26 cellular contexts compared by ENCODE assay signal in the genomic region with DNA sequence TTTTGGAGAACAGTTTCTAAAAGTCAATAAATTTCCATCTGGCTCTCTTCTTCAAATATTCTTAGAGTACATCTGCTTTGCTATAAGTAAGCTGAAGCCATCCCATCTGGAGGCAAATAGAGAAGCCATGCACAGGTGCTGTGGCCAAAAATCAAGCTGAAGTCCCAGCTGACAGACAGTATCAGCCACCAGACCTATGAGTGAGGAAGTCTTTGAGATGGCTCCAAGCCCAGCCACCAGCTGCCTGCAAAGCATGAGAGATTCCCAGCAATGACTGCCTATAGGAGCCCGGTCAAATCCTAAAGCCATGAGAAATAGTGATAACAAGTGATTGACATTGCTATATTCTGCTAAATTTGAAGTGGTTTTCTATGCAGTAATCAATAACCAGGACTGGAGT. TPM values are rescaled to one million over a fixed set of nuclear protein-coding genes. Genes with fewer than 3 reads are reported as not detected.
"Had no signal": no experiment of that assay in that cellular context is flagged by ENCODE, and none has a peak within 500 bp of the region (broad histone marks: within the 10 kb centered on the region; RNA-seq: fewer than 3 reads in every experiment).

No MANE protein-coding gene starts in this region.

- H3K4me3 ChIP-seq: K562, Peyer's patch, SJSA1, SK-N-MC had no signal

- H3K9me3 ChIP-seq: Peyer's patch, SJSA1 had no signal

- ATAC-seq: K562, PC-3 had no signal

- H3K4me1 ChIP-seq: Peyer's patch, SJSA1 had no signal

- H3K36me3 Mint-ChIP-seq: IgD-negative memory B cell had no signal

- H3K27ac Mint-ChIP-seq: IgD-negative memory B cell had no signal

- H3K4me2 ChIP-seq: KMS-11 had no signal

- DNase-seq: Kasumi-1; MM.1S; NCI-H1092 treated with DMSO at 0.1 percent for 48 hours; NCI-H1436; NCI-H187; NCI-H2029; NCI-H2081 treated with DMSO at 0.1 percent for 48 hours; NCI-H345; NCI-H446 treated with DMSO at 0.1 percent for 48 hours; NCI-H510A treated with DMSO at 0.1 percent for 48 hours; NCI-H82; NK-92 treated with Interleukin-12 subunit alpha and Interleukin-12 subunit beta, amount 100 ng/mL, for 24 hours; PC-3; Peyer's patch; Right ventricle myocardium superior; SIG-M5 had no signal

- H3K27me3 ChIP-seq: Peyer's patch had no signal

- H3K4me3 Mint-ChIP-seq: IgD-negative memory B cell had no signal

- H3K36me3 ChIP-seq: Peyer's patch, SJSA1 had no signal

- H3K27ac ChIP-seq: HL-60, KMS-11, Peyer's patch, SJSA1, SK-N-MC had no signal

RNA-seq across cellular contexts. Expression of a gene that starts 21.8 kb away (rescaled TPM):
- total RNA-seq: K562; M059J; OCI-LY7; PC-3; Peyer's patch; Right ventricle myocardium superior; RPMI7951; SJSA1; T-helper 1 cell treated with Interleukin-12 subunit alpha and Interleukin-12 subunit beta and Interleukin-4 antibody, amounts not matched to agents 30 ng/mL and 1 ng/mL, for 36 hours had no signal
- polyA plus RNA-seq: IgD-negative memory B cell, K562 had no signal
